9 cellular contexts compared by ENCODE assay signal in the genomic region with DNA sequence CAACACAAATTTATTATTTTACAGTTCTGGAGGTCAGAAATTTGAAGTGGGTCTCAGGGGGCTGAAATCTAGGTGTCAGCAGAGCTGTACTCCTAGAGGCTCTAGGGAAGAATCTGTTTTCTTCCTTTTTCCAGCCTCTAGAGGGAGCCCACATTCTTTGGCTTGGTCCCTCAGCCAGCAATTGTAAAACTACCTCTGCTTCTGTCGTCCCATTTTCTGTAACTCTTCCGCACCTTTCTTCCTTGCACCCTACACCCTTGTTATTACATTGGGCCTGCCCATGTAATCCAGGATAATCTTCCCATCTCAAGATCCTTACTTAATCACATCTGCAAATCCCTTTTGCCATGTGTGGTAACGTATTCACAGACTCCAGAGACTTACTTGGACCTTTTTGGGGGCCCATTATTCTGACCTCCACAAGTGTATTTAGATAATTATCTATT. TPM values are rescaled to one million over a fixed set of nuclear protein-coding genes. Genes with fewer than 3 reads are reported as not detected.
DNase-seq lines count a peak whose midpoint lies in the region; ATAC-seq and TF ChIP-seq lines count a peak whose summit lies in the region.
"Had no signal": no experiment of that assay in that cellular context is flagged by ENCODE, and none has a peak within 500 bp of the region (broad histone marks: within the 10 kb centered on the region; RNA-seq: fewer than 3 reads in every experiment).

No MANE protein-coding gene starts in this region.

- peak; percentile 83 to 90 for ATAC-seq in activated T-cell treated with anti-CD3 and anti-CD28 coated beads, Interleukin-2, amount 50 U/mL, for 4 hours
- ATAC-seq in foreskin keratinocyte: peak; percentile 61
- ATAC-seq in HG02623 (IDR thresholded peaks at IDR 0.05; ENCODE audit: unreplicated experiment): no peak
- no peak for ATAC-seq in GM19023 (IDR thresholded peaks at IDR 0.05; ENCODE audit: unreplicated experiment)

- H3K9me3 Mint-ChIP-seq in activated T-cell treated with anti-CD3 and anti-CD28 coated beads, Interleukin-2, amount 50 U/mL, for 4 hours: no peaks in the 10 kb centered on the region

- peak; percentile 96 for TF ChIP-seq CTCF in foreskin keratinocyte (conservative IDR thresholded peaks at IDR 0.05)

- H3K27me3 Mint-ChIP-seq in activated T-cell treated with anti-CD3 and anti-CD28 coated beads, Interleukin-2, amount 50 U/mL, for 4 hours (ENCODE audit: low read depth): peaks cover 2% of the 10 kb centered on the region

- peaks cover 1% of the 10 kb centered on the region for H3K4me1 Mint-ChIP-seq in activated T-cell treated with anti-CD3 and anti-CD28 coated beads, Interleukin-2, amount 50 U/mL, for 4 hours (ENCODE audit: low read depth)

- peaks cover 6% of the 10 kb centered on the region for H3K4me1 ChIP-seq in foreskin keratinocyte

- no peak overlapping the region for H3K4me3 Mint-ChIP-seq in activated T-cell treated with anti-CD3 and anti-CD28 coated beads, Interleukin-2, amount 50 U/mL, for 4 hours

- H3K27me3 ChIP-seq in foreskin keratinocyte: no peaks in the 10 kb centered on the region

- H3K36me3 Mint-ChIP-seq in activated T-cell treated with anti-CD3 and anti-CD28 coated beads, Interleukin-2, amount 50 U/mL, for 4 hours (ENCODE audit: insufficient read depth): no peaks in the 10 kb centered on the region

- DNase-seq in COR-L47 (lab: John Stamatoyannopoulos, UW): peak; percentile 16
- DNase-seq in HT-29 (ENCODE audit: low spot score): peak; percentile 87
- DNase-seq in NOMO-1 (lab: John Stamatoyannopoulos, UW; ENCODE audit: unreplicated experiment in 2 of 2): peak; percentile 43 to 84
- DNase-seq in activated T-cell treated with anti-CD3 and anti-CD28 coated beads, Interleukin-2, amount 50 U/mL, for 4 hours: peak; percentile 29
- peak; percentile 19 to 51 for DNase-seq in foreskin keratinocyte
- peak; percentile 19 for DNase-seq in non-pigmented ciliary epithelial cell (ENCODE audit: low read depth)

- H3K27ac ChIP-seq in foreskin keratinocyte: no peak overlapping the region
- H3K27ac ChIP-seq: skin epidermis had no signal

RNA-seq across cellular contexts. Expression of a gene that starts 24.8 kb away (rescaled TPM):
- 12.2 and 14.8 TPM in 2 replicates for total RNA-seq in HT-29 (2014; rRNA removed; shearing (Covaris generic))
- total RNA-seq in activated T-cell treated with anti-CD3 and anti-CD28 coated beads, Interleukin-2, amount 50 U/mL, for 4 hours: 10 to 100 TPM; 23.2 to 29.1 (median 24.6) TPM
- 13.2 and 14.0 TPM in 2 replicates for total RNA-seq in foreskin keratinocyte
- polyA plus RNA-seq in foreskin keratinocyte: 10.5 and 10.7 TPM in 2 replicates

RNA-seq across cellular contexts. Expression of a gene that starts 59.6 kb away (rescaled TPM):
- 279 and 305 TPM in 2 replicates for total RNA-seq in HT-29 (2014; rRNA removed; shearing (Covaris generic))
- total RNA-seq in activated T-cell treated with anti-CD3 and anti-CD28 coated beads, Interleukin-2, amount 50 U/mL, for 4 hours: 100 to 1,000 TPM in 2 of 3 donors, 10 to 100 TPM in 1; 92.6 to 113 (median 106) TPM
- 1,585 and 1,601 TPM in 2 replicates for total RNA-seq in foreskin keratinocyte
- 2,964 and 3,214 TPM in 2 replicates for polyA plus RNA-seq in foreskin keratinocyte

Comparison
In these comparisons a context has a peak if more than half of its experiments do, and no peak if none do; other contexts are left out.
1. DNase-seq: peak in every context shown above with its lines; median percentile 87 in HT-29; 64 in NOMO-1; 35 in foreskin keratinocyte; 29 in activated T-cell treated with anti-CD3 and anti-CD28 coated beads, Interleukin-2, amount 50 U/mL, for 4 hours; 19 in non-pigmented ciliary epithelial cell; 16 in COR-L47.
2. ATAC-seq: peak in activated T-cell treated with anti-CD3 and anti-CD28 coated beads, Interleukin-2, amount 50 U/mL, for 4 hours (2 of 2) and foreskin keratinocyte (single experiment); none in HG02623 (single experiment) and GM19023 (single experiment).